Comparison of ENCODE assay signal across 25 cellular contexts in genomic region chr3:193863657-193864323, GRCh38.
DNase-seq lines count a peak whose midpoint lies in the region; ATAC-seq, FAIRE-seq and TF ChIP-seq lines count a peak whose summit lies in the region.
"Had no signal": no experiment of that assay in that cellular context is flagged by ENCODE, and none has a peak within 500 bp of the region (broad histone marks: within the 10 kb centered on the region; RNA-seq: fewer than 3 reads in every experiment).

No MANE protein-coding gene starts in this region.

- peaks cover 0 to under 1% (median 0%) of the 10 kb centered on the region in 9 donors for H3K27me3 ChIP-seq in heart left ventricle

- TF ChIP-seq CTCF in A549 (IDR thresholded peaks at IDR 0.05) = no peak
- no peak for TF ChIP-seq CTCF in heart left ventricle (IDR thresholded peaks at IDR 0.05)

- H3K4me3 Mint-ChIP-seq in activated naive CD4-positive, alpha-beta T cell treated with anti-CD3 and anti-CD28 coated beads for 36 hours = no peak overlapping the region
- H3K4me3 Mint-ChIP-seq: activated T-cell treated with anti-CD3 and anti-CD28 coated beads, Interleukin-2, amount 50 U/mL, for 72 hours; natural killer cell treated with Interleukin-12 subunit alpha and Interleukin-12 subunit beta and Interleukin-15 and Interleukin-18, amount 100 ng/mL, for 72 hours had no signal

- 89% methylated on average over 9 of the region's 9 CpGs for WGBS in A549 (ENCODE audit: missing lambda C conversion rate)
- whole genome bisulfite sequencing in heart left ventricle, 4 donors = 43 to 54% (median 46%) methylated on average over 9 of the region's 9 CpGs

- no peak overlapping the region for H3K4me3 ChIP-seq in A549
- no peak overlapping the region for H3K4me3 ChIP-seq in heart left ventricle
- H3K4me3 ChIP-seq: GM23248, skin epidermis had no signal

- DNase-seq in A549 (ENCODE audit: low read depth in 1 of 2, low spot score in 1 of 2) = no peak
- peak in 4 of 5 donors; percentile 50 to 67 (median 64) for DNase-seq in heart left ventricle
- DNase-seq in sciatic nerve (ENCODE audit: low spot score) = no peak
- DNase-seq in NCI-H526 (lab: John Stamatoyannopoulos, UW) = no peak
- no peak for DNase-seq in OCI-M2 (lab: John Stamatoyannopoulos, UW; ENCODE audit: unreplicated experiment)
- no peak for DNase-seq in NCI-H2029 (lab: John Stamatoyannopoulos, UW)
- DNase-seq in activated naive CD4-positive, alpha-beta T cell treated with anti-CD3 and anti-CD28 coated beads for 36 hours = no peak
- DNase-seq: activated naive CD4-positive, alpha-beta T cell treated with anti-CD3 and anti-CD28 coated beads, Interleukin-2, amount 50 U/mL, for 16 hours; activated T-cell treated with anti-CD3 and anti-CD28 coated beads, Interleukin-2, amount 50 U/mL, for 72 hours; aorta; CD4-positive, CD25-positive, alpha-beta regulatory T cell; DMS53; effector CD8-positive, alpha-beta T cell; GM23248; Karpas-422; NCI-H1092 treated with DMSO at 0.1 percent for 48 hours; NCI-H446 treated with DMSO at 0.1 percent for 48 hours; stimulated activated CD4-positive, alpha-beta T cell treated with anti-CD3 and anti-CD28 coated beads, Interleukin-2, amount 100 ng/mL, for 48 hours; stimulated activated naive CD8-positive, alpha-beta T cell treated with anti-CD3 and anti-CD28 coated beads, Interleukin-15, Interleukin-2, amounts not matched to agents 100 U/mL and 50 U/mL, for 24 hours; T1000 had no signal

- no peak for TF ChIP-seq RAD21 in A549 (conservative IDR thresholded peaks at IDR 0.05 in 1 of 2, IDR thresholded peaks at IDR 0.05 in 1 of 2)

- intact Hi-C loops in heart left ventricle (cut with DNase I) = loop anchor here in 3 of 10 donors (5.0 to 10.0 kb wide), 4 partner anchors 56 to 271 kb away; partner anchors contain the start of gene HES1 (in 1 of the 3)
- intact Hi-C loops in sciatic nerve (cut with DNase I) = no loop called here
- intact Hi-C loops in activated naive CD4-positive, alpha-beta T cell treated with anti-CD3 and anti-CD28 coated beads for 36 hours (cut with micrococcal nuclease) = no loop called here

- H3K4me1 Mint-ChIP-seq in activated naive CD4-positive, alpha-beta T cell treated with anti-CD3 and anti-CD28 coated beads for 36 hours (ENCODE audit: low read depth) = no peaks in the 10 kb centered on the region

- H3K4me1 ChIP-seq in A549 = peaks cover 17% of the 10 kb centered on the region
- peaks cover 0 to 46% (median 25%) of the 10 kb centered on the region in 12 donors for H3K4me1 ChIP-seq in heart left ventricle

- H3K9me3 Mint-ChIP-seq in activated naive CD4-positive, alpha-beta T cell treated with anti-CD3 and anti-CD28 coated beads for 36 hours = no peaks in the 10 kb centered on the region
- H3K9me3 Mint-ChIP-seq: activated T-cell treated with anti-CD3 and anti-CD28 coated beads, Interleukin-2, amount 50 U/mL, for 72 hours; CD4-positive, CD25-positive, alpha-beta regulatory T cell; natural killer cell treated with Interleukin-12 subunit alpha and Interleukin-12 subunit beta and Interleukin-15 and Interleukin-18, amount 100 ng/mL, for 72 hours had no signal

- no peak for ATAC-seq in A549
- peak; percentile 85 to 92 (median 88) for ATAC-seq in heart left ventricle
- peak; percentile 68 for ATAC-seq in sciatic nerve
- ATAC-seq: activated T-cell treated with anti-CD3 and anti-CD28 coated beads, Interleukin-2, amount 50 U/mL, for 72 hours; stimulated activated naive CD8-positive, alpha-beta T cell treated with anti-CD3 and anti-CD28 coated beads, Interleukin-15, Interleukin-2, amounts not matched to agents 100 U/mL and 50 U/mL, for 24 hours had no signal

- H3K9me3 ChIP-seq in A549 (no peaks in the 10 kb centered on the region), heart left ventricle (no peaks in the 10 kb centered on the region)

- FAIRE-seq in A549 (lab: Jason Lieb, UNC) = no peak
- FAIRE-seq: GM12892, GM19239 had no signal

- no peaks in the 10 kb centered on the region for H3K27me3 Mint-ChIP-seq in activated naive CD4-positive, alpha-beta T cell treated with anti-CD3 and anti-CD28 coated beads for 36 hours (ENCODE audit: low read depth)

- H3K36me3 Mint-ChIP-seq in activated naive CD4-positive, alpha-beta T cell treated with anti-CD3 and anti-CD28 coated beads for 36 hours (ENCODE audit: low read depth) = no peaks in the 10 kb centered on the region
- H3K36me3 Mint-ChIP-seq: CD4-positive, CD25-positive, alpha-beta regulatory T cell; natural killer cell treated with Interleukin-12 subunit alpha and Interleukin-12 subunit beta and Interleukin-15 and Interleukin-18, amount 100 ng/mL, for 72 hours had no signal

- CTCF ChIA-PET in A549 (lab: Yijun Ruan, JAX) = interaction anchor here (1.6 to 1.8 kb wide), 2 partner anchors 8 to 55 kb away, joined by 3 to 4 read pairs; no protein-coding TSS in a partner anchor
- CTCF ChIA-PET in activated naive CD4-positive, alpha-beta T cell treated with anti-CD3 and anti-CD28 coated beads for 36 hours (lab: Charles Lee) = no interaction called here

- TF ChIP-seq POLR2A in A549 (IDR thresholded peaks at IDR 0.05; ENCODE audit: low read length) (no peak), heart left ventricle (IDR thresholded peaks at IDR 0.05) (no peak)

- no peaks in the 10 kb centered on the region for H3K36me3 ChIP-seq in heart left ventricle

- H3K4me2 ChIP-seq in A549 = no peak overlapping the region

- H3K27ac ChIP-seq in A549 (no peak overlapping the region), heart left ventricle (peak overlapping the region in 10 of 12 donors; percentile 3 to 71 (median 52))
- H3K27ac ChIP-seq: GM23248, skin epidermis had no signal

- H3K27ac Mint-ChIP-seq in activated naive CD4-positive, alpha-beta T cell treated with anti-CD3 and anti-CD28 coated beads for 36 hours = no peak overlapping the region
- H3K27ac Mint-ChIP-seq: activated T-cell treated with anti-CD3 and anti-CD28 coated beads, Interleukin-2, amount 50 U/mL, for 72 hours; natural killer cell treated with Interleukin-12 subunit alpha and Interleukin-12 subunit beta and Interleukin-15 and Interleukin-18, amount 100 ng/mL, for 72 hours had no signal

- TF ChIP-seq EP300 in A549 (IDR thresholded peaks at IDR 0.05) = no peak

- POLR2A ChIA-PET in A549 (lab: Yijun Ruan, JAX) = no interaction called here

TF ChIP-seq in A549, 52 proteins besides CTCF, POLR2A, EP300 and RAD21 (continues in another document):
- TF ChIP-seq ATOH8 (CRISPR knock-in tag; IDR thresholded peaks at IDR 0.05; ENCODE audit: low read depth) (no peak), HOXA7 (CRISPR knock-in tag; IDR thresholded peaks at IDR 0.05) (no peak)

TF ChIP-seq in PFSK-1, 5 proteins besides CTCF, POLR2A, EP300 and RAD21:
- TF ChIP-seq REST (IDR thresholded peaks at IDR 0.05; ENCODE audit: insufficient read depth in 1 of 2, low read depth in 2 of 2, low read length in 2 of 2) (peak; percentile 42 to 77; a peak in 3 of 4 replicates), TAF1 (IDR thresholded peaks at IDR 0.05; ENCODE audit: borderline replicate concordance, insufficient read depth, low read length) (no peak)

Comparison
In these comparisons a context has a peak if more than half of its experiments do, and no peak if none do; other contexts are left out.
1. ATAC-seq: peak in heart left ventricle (4 of 4) and sciatic nerve (single experiment); none in A549 (0 of 2).
2. DNase-seq: peak in heart left ventricle (4 of 5); none in A549 (0 of 2), sciatic nerve (single experiment), NCI-H526 (0 of 2), OCI-M2 (single experiment), NCI-H2029 (single experiment) and activated naive CD4-positive, alpha-beta T cell treated with anti-CD3 and anti-CD28 coated beads for 36 hours (single experiment).
3. H3K27ac ChIP-seq: peak in heart left ventricle (10 of 12); none in A549 (0 of 2).